In genomic region chr13:40629678-40630384, GRCh38 we compare ENCODE assay signal across 8 cellular contexts. TPM values are rescaled to one million over a fixed set of nuclear protein-coding genes. Genes with fewer than 3 reads are reported as not detected.
DNase-seq lines count a peak whose midpoint lies in the region; ATAC-seq and TF ChIP-seq lines count a peak whose summit lies in the region.

No MANE protein-coding gene starts in this region.

- no peaks in the 10 kb centered on the region for H3K27me3 Mint-ChIP-seq in mesothelial cell of epicardium (ENCODE audit: low read depth)

- peaks cover 5% of the 10 kb centered on the region for H3K9me3 Mint-ChIP-seq in mesothelial cell of epicardium

- H2AFZ ChIP-seq in KMS-11 (ENCODE audit: low read depth) = no peak overlapping the region

- peaks cover 11% of the 10 kb centered on the region for H3K4me1 Mint-ChIP-seq in mesothelial cell of epicardium

- peak overlapping the region; percentile 16; the same call in 1 of the 2 replicates for H3K27ac ChIP-seq in KMS-11

- H3K4me3 ChIP-seq in KMS-11 (IDR thresholded peaks at IDR 0.05; ENCODE audit: insufficient read depth, low read depth, low read length) = no peak overlapping the region

- no peak for TF ChIP-seq CTCF in KMS-11 (conservative IDR thresholded peaks at IDR 0.05; ENCODE audit: low read depth, low read length)
- TF ChIP-seq CTCF in mesothelial cell of epicardium (IDR thresholded peaks at IDR 0.05; ENCODE audit: unreplicated experiment) = no peak

- no peaks in the 10 kb centered on the region for H4K20me1 ChIP-seq in KMS-11 (ENCODE audit: insufficient read depth)

- peak overlapping the region; percentile 71 for H3K27ac Mint-ChIP-seq in mesothelial cell of epicardium

- peaks cover 8% of the 10 kb centered on the region for H3K36me3 Mint-ChIP-seq in mesothelial cell of epicardium

- DNase-seq in mesothelial cell of epicardium (ENCODE audit: low spot score in 2 of 2, unreplicated experiment in 2 of 2) (no peak), RKO (ENCODE audit: low spot score) (no peak), NCI-H1930 (lab: John Stamatoyannopoulos, UW) (no peak), activated gamma-delta T cell (lab: John Stamatoyannopoulos, UW) (no peak)
- no peak for DNase-seq in stimulated activated CD4-positive, alpha-beta T cell treated with anti-CD3 and anti-CD28 coated beads, Interleukin-12 subunit alpha, Interleukin-12 subunit beta, amount 100 ng/mL, for 4 hours

- H3K79me2 ChIP-seq in KMS-11 (ENCODE audit: insufficient read depth, low read depth) = peaks cover 46% of the 10 kb centered on the region

- peak; percentile 73 for ATAC-seq in GM18519 (IDR thresholded peaks at IDR 0.05; ENCODE audit: low FRiP score, unreplicated experiment)
- ATAC-seq in GM21825 (IDR thresholded peaks at IDR 0.05; ENCODE audit: unreplicated experiment) = peak; percentile 82

- H3K4me2 ChIP-seq in KMS-11 = peak overlapping the region; percentile 22; the same call in 1 of the 2 replicates

- peaks cover 28% of the 10 kb centered on the region for H3K4me1 ChIP-seq in KMS-11 (ENCODE audit: low read depth, poor library complexity, severe bottlenecking)

- H3K4me3 Mint-ChIP-seq in mesothelial cell of epicardium = no peak overlapping the region

- no peaks in the 10 kb centered on the region for H3K27me3 ChIP-seq in KMS-11 (ENCODE audit: insufficient read depth, low read depth)

- no peaks in the 10 kb centered on the region for H3K36me3 ChIP-seq in KMS-11 (ENCODE audit: insufficient read depth)

- H3K9ac ChIP-seq in KMS-11 = no peak overlapping the region

RNA-seq across cellular contexts. Expression of gene FOXO1, which starts 36.6 kb away (rescaled TPM):
- 31.7 to 33.7 TPM (median 32.7 TPM) in 3 replicates for total RNA-seq in mesothelial cell of epicardium
